In genomic region chr2:43210125-43210466, GRCh38 we compare ENCODE assay signal across 12 cellular contexts. TPM values are rescaled to one million over a fixed set of nuclear protein-coding genes. Genes with fewer than 3 reads are reported as not detected.
DNase-seq lines count a peak whose midpoint lies in the region; ATAC-seq, FAIRE-seq and TF ChIP-seq lines count a peak whose summit lies in the region.
"Had no signal": no experiment of that assay in that cellular context is flagged by ENCODE, and none has a peak within 500 bp of the region (broad histone marks: within the 10 kb centered on the region; RNA-seq: fewer than 3 reads in every experiment).

No MANE protein-coding gene starts in this region.

- peaks cover 38% of the 10 kb centered on the region for H3K4me1 Mint-ChIP-seq in activated naive CD8-positive, alpha-beta T cell (ENCODE audit: low read depth)
- H3K4me1 Mint-ChIP-seq in activated naive CD8-positive, alpha-beta T cell treated with anti-CD3 and anti-CD28 coated beads for 36 hours, result peaks cover 25% of the 10 kb centered on the region
- H3K4me1 Mint-ChIP-seq in naive B cell, result peaks cover 32 to 52% (median 48%) of the 10 kb centered on the region in 3 donors

- no peak for TF ChIP-seq RAD21 in K562 (CRISPR knock-in tag; conservative IDR thresholded peaks at IDR 0.05 in 1 of 2, IDR thresholded peaks at IDR 0.05 in 1 of 2)

- no peaks in the 10 kb centered on the region for H3K9me3 Mint-ChIP-seq in activated naive CD8-positive, alpha-beta T cell (ENCODE audit: low read depth)
- no peaks in the 10 kb centered on the region for H3K9me3 Mint-ChIP-seq in activated naive CD8-positive, alpha-beta T cell treated with anti-CD3 and anti-CD28 coated beads for 36 hours
- H3K9me3 Mint-ChIP-seq in naive B cell, result peaks cover 0 to 1% (median 0%) of the 10 kb centered on the region in 7 donors
- H3K9me3 Mint-ChIP-seq: activated naive CD4-positive, alpha-beta T cell treated with anti-CD3 and anti-CD28 coated beads, Interleukin-2, amount 50 U/mL, for 24 hours; GM23338 had no signal

- no peaks in the 10 kb centered on the region for H3K27me3 Mint-ChIP-seq in activated naive CD8-positive, alpha-beta T cell
- H3K27me3 Mint-ChIP-seq in activated naive CD8-positive, alpha-beta T cell treated with anti-CD3 and anti-CD28 coated beads for 36 hours, result no peaks in the 10 kb centered on the region
- H3K27me3 Mint-ChIP-seq in naive B cell, result no peaks in the 10 kb centered on the region
- H3K27me3 Mint-ChIP-seq: activated naive CD4-positive, alpha-beta T cell treated with anti-CD3 and anti-CD28 coated beads, Interleukin-2, amount 50 U/mL, for 24 hours had no signal

- no peak for TF ChIP-seq POLR2A in K562 (conservative IDR thresholded peaks at IDR 0.05)

- POLR2A ChIA-PET in K562 (lab: Yijun Ruan, JAX), result interaction anchor here (0.9 to 1.8 kb wide), 5 partner anchors 8 to 288 kb away, joined by 3 to 6 read pairs (median 5); no protein-coding TSS in a partner anchor

- H3K4me3 ChIP-seq in K562 (no peak overlapping the region), upper lobe of right lung (no peak overlapping the region)
- H3K4me3 ChIP-seq: GM23338 had no signal

- no peak for FAIRE-seq in K562 (lab: Jason Lieb, UNC)

- CTCF ChIA-PET in K562 (lab: Yijun Ruan, JAX; ENCODE audit: low intra/inter-chr PET ratio), result no interaction called here

- H3K36me3 ChIP-seq in K562 (ENCODE audit: control insufficient read depth, insufficient read depth, low read length) (no peaks in the 10 kb centered on the region), upper lobe of right lung (no peaks in the 10 kb centered on the region)

- no peaks in the 10 kb centered on the region for H3K79me2 ChIP-seq in K562 (ENCODE audit: control insufficient read depth, insufficient read depth, low read length)

- TF ChIP-seq EP300 in K562 (IDR thresholded peaks at IDR 0.05; ENCODE audit: low read length), result no peak

- TF ChIP-seq CTCF in K562 (IDR thresholded peaks at IDR 0.05 in 2 of 3, conservative IDR thresholded peaks at IDR 0.05 in 1 of 3; ENCODE audit: insufficient read depth in 2 of 3, low read depth in 1 of 3, low read length in 3 of 3) (no peak), upper lobe of right lung (IDR thresholded peaks at IDR 0.05) (no peak)

- H3K27ac ChIP-seq in K562 (ENCODE audit: extremely low read depth, low read depth, low read length), result peak overlapping the region; percentile 53; the same call in 2 of the 3 replicates
- H3K27ac ChIP-seq in upper lobe of right lung, result peak overlapping the region; percentile 65

- peak overlapping the region; percentile 27 to 86; a peak in 3 of 4 replicates for H3K9ac ChIP-seq in K562 (ENCODE audit: insufficient read depth in 1 of 2, low read depth in 2 of 2, low read length in 2 of 2)

- no TSS peak for BruUV-seq in K562 (replicated peaks; lab: Mats Ljungman, UMichigan)

- no peak overlapping the region for H3K4me3 Mint-ChIP-seq in activated naive CD8-positive, alpha-beta T cell
- H3K4me3 Mint-ChIP-seq in activated naive CD8-positive, alpha-beta T cell treated with anti-CD3 and anti-CD28 coated beads for 36 hours, result no peak overlapping the region
- peak overlapping the region in 4 of 8 donors; percentile 45 to 72 (median 60) for H3K4me3 Mint-ChIP-seq in naive B cell
- H3K4me3 Mint-ChIP-seq: GM23338 had no signal

- intact Hi-C loops in K562 (cut with micrococcal nuclease) (no loop called here), upper lobe of right lung (cut with DNase I) (loop anchor here (10.0 kb wide), 1 partner anchor 45 kb away; no protein-coding TSS in a partner anchor)

- WGBS in K562 (ENCODE audit: insufficient coverage, low coverage, missing lambda C conversion rate), result 63% methylated on average over 5 of the region's 6 CpGs

- H3K36me3 Mint-ChIP-seq in activated naive CD8-positive, alpha-beta T cell, result no peaks in the 10 kb centered on the region
- no peaks in the 10 kb centered on the region for H3K36me3 Mint-ChIP-seq in activated naive CD8-positive, alpha-beta T cell treated with anti-CD3 and anti-CD28 coated beads for 36 hours
- peaks cover 0 to 13% of the 10 kb centered on the region in 2 donors for H3K36me3 Mint-ChIP-seq in naive B cell

- H3K9me3 ChIP-seq in K562 (replicated peaks; ENCODE audit: control insufficient read depth, insufficient read depth, low read depth, low read length) (no peaks in the 10 kb centered on the region), upper lobe of right lung (no peaks in the 10 kb centered on the region)

- in situ Hi-C loops in K562 (cut with MboI), result no loop called here

- no peaks in the 10 kb centered on the region for H4K20me1 ChIP-seq in K562 (replicated peaks; ENCODE audit: control insufficient read depth, insufficient read depth, low read length)

- no peak for DNase-seq in activated naive CD8-positive, alpha-beta T cell treated with anti-CD3 and anti-CD28 coated beads for 36 hours
- DNase-seq in K562 (ENCODE audit: extremely low read depth in 1 of 4, low spot score in 3 of 4), result no peak
- DNase-seq in naive B cell, result no peak
- DNase-seq in upper lobe of right lung, result no peak
- no peak for DNase-seq in NCI-H524 (lab: John Stamatoyannopoulos, UW)
- no peak for DNase-seq in GM03348 (ENCODE audit: low spot score)
- DNase-seq: ACHN, DMS53 had no signal

- peak overlapping the region; percentile 94 for H2AFZ ChIP-seq in K562 (ENCODE audit: low read depth, low read length)
- H2AFZ ChIP-seq: GM23338 had no signal

- no peaks in the 10 kb centered on the region for H3K27me3 ChIP-seq in K562 (ENCODE audit: control insufficient read depth in 2 of 2, insufficient read depth in 2 of 2, low read length in 2 of 2)
- H3K27me3 ChIP-seq in upper lobe of right lung, result no peaks in the 10 kb centered on the region

- H3K4me2 ChIP-seq in K562 (ENCODE audit: insufficient read depth, low read length), result peak overlapping the region; percentile 28; the same call in 1 of the 2 replicates
- H3K4me2 ChIP-seq: GM23338 had no signal

- peaks cover 26 to 32% of the 10 kb centered on the region in 2 experiments for H3K4me1 ChIP-seq in K562 (replicated peaks in 1 of 2; ENCODE audit: control insufficient read depth in 2 of 2, insufficient read depth in 2 of 2, low read length in 2 of 2)
- H3K4me1 ChIP-seq in upper lobe of right lung, result peaks cover 20% of the 10 kb centered on the region

- no peaks in the 10 kb centered on the region for H3K9me1 ChIP-seq in K562 (ENCODE audit: control insufficient read depth, insufficient read depth, low read length)

- H3K27ac Mint-ChIP-seq in activated naive CD8-positive, alpha-beta T cell, result peak overlapping the region; percentile 18
- no peak overlapping the region for H3K27ac Mint-ChIP-seq in activated naive CD8-positive, alpha-beta T cell treated with anti-CD3 and anti-CD28 coated beads for 36 hours
- H3K27ac Mint-ChIP-seq in naive B cell, result peak overlapping the region in 4 of 6 donors; percentile 47 to 87 (median 69)
- H3K27ac Mint-ChIP-seq: GM23338 had no signal

- no peak for ATAC-seq in K562
- no peak for ATAC-seq in naive B cell (ENCODE audit: low read depth in 2 of 2)
- no peak for ATAC-seq in upper lobe of right lung
- no peak for ATAC-seq in esophagus mucosa

TF ChIP-seq in K562, 482 proteins besides CTCF, POLR2A, EP300 and RAD21 (continues in another document):
- TF ChIP-seq VEZF1 (CRISPR knock-in tag; IDR thresholded peaks at IDR 0.05) (no peak), ZNF589 (CRISPR knock-in tag; IDR thresholded peaks at IDR 0.05; ENCODE audit: low read depth) (0 out of 2 replicates have a peak, but pooled peaks have one; percentile 24), SIRT6 (IDR thresholded peaks at IDR 0.05; ENCODE audit: low read depth, low read length) (no peak), USF1 (CRISPR knock-in tag; IDR thresholded peaks at IDR 0.05) (0 out of 2 replicates have a peak, but pooled peaks have one; percentile 34), CTBP1 (IDR thresholded peaks at IDR 0.05; ENCODE audit: borderline replicate concordance) (no peak), SRSF7 (optimal IDR thresholded peaks at IDR 0.05; ENCODE audit: low read depth, low read length) (no peak)

RNA-seq across cellular contexts. Expression of gene ZFP36L2, which starts 16.3 kb away (rescaled TPM):
- 10 to 100 TPM; 58.2 to 58.4 TPM for total RNA-seq in activated naive CD8-positive, alpha-beta T cell treated with anti-CD3 and anti-CD28 coated beads for 36 hours
- total RNA-seq in K562 (2011; cell fraction: chromatin; rRNA removed; ENCODE audit: low replicate concordance), result 9.5 and 13.7 TPM in 2 replicates
- total RNA-seq in K562 (2011; cell fraction: nucleolus; rRNA removed), result 9.7 and 10.2 TPM in 2 replicates
- 11.8 and 19.4 TPM in 2 replicates for total RNA-seq in K562 (2011; cell fraction: nucleoplasm; rRNA removed)
- total RNA-seq in K562 (2014; rRNA removed), result 4.1 and 6.2 TPM in 2 replicates
- total RNA-seq in K562 (2014; rRNA removed; fragmentation: Illumina TruSeq; extraction: Trizol), result 6.2 and 6.4 TPM in 2 replicates
- 6.6 and 7.9 TPM in 2 replicates for total RNA-seq in K562 (2015; rRNA removed; fragmentation: Illumina TruSeq; extraction: Trizol)
- total RNA-seq in K562 (2021), result 60.6 and 62.1 TPM in 2 replicates
- 6.5 and 11.7 TPM in 2 replicates for polyA plus RNA-seq in K562 (2011; rRNA removed)
- polyA plus RNA-seq in K562 (2011; cell fraction: cytosol; rRNA removed), result 3.1 and 12.8 TPM in 2 replicates
- polyA plus RNA-seq in K562 (2011; cell fraction: nucleus; rRNA removed), result 6.0 and 19.0 TPM in 2 replicates
- 27.2 and 38.8 TPM in 2 replicates for polyA plus RNA-seq in K562 (2012)
- polyA plus RNA-seq in K562 (2014; fragmentation: Illumina TruSeq; extraction: Trizol), result 20.0 and 20.3 TPM in 2 replicates
- 10 to 100 TPM; 32.4 to 42.8 TPM for polyA plus RNA-seq in K562 (2014; fragmentation: Nextera tagmentation; extraction: Ambion mirVana)
- 21.8 and 23.7 TPM in 2 replicates for polyA plus RNA-seq in K562 (2014; rRNA removed)
- 4.3 and 5.1 TPM in 2 replicates for polyA minus RNA-seq in K562 (2011; rRNA and poly(A)+ RNA removed)
- polyA minus RNA-seq in K562 (2011; cell fraction: cytosol; rRNA and poly(A)+ RNA removed), result 17.1 and 23.8 TPM in 2 replicates
- 6.4 and 8.1 TPM in 2 replicates for polyA minus RNA-seq in K562 (2011; cell fraction: nucleus; rRNA and poly(A)+ RNA removed)
- polyA plus RNA-seq in naive B cell (ENCODE audit: low read depth in 6 of 6), result 100 to 1,000 TPM; 125 to 367 (median 188) TPM
- 139 TPM for total RNA-seq in upper lobe of right lung
- total RNA-seq in esophagus mucosa, result 71.0 TPM
